Comparison of ENCODE assay signal across 9 cellular contexts in genomic region chr16:67537636-67538591, GRCh38. TPM values are rescaled to one million over a fixed set of nuclear protein-coding genes. Genes with fewer than 3 reads are reported as not detected.
DNase-seq lines count a peak whose midpoint lies in the region; ATAC-seq lines count a peak whose summit lies in the region.
"Had no signal": no experiment of that assay in that cellular context is flagged by ENCODE, and none has a peak within 500 bp of the region (broad histone marks: within the 10 kb centered on the region; RNA-seq: fewer than 3 reads in every experiment).

No MANE protein-coding gene starts in this region.

- H2BK15ac ChIP-seq in mesendoderm (replicated peaks; ENCODE audit: low read depth) = no peak overlapping the region

- intact Hi-C loops in CD4-positive, alpha-beta memory T cell (cut with micrococcal nuclease) = loop anchor here (2.0 kb wide), 1 partner anchor 17 kb away; no protein-coding TSS in a partner anchor
- intact Hi-C loops in activated CD4-positive, alpha-beta T cell treated with anti-CD3 and anti-CD28 coated beads, Interleukin-2, amount 10 ng/mL, durations not matched to agents 24 days and 14 days (cut with micrococcal nuclease) = loop anchor here (1.0 kb wide), 1 partner anchor 17 kb away; no protein-coding TSS in a partner anchor

- no peaks in the 10 kb centered on the region for H3K9me3 Mint-ChIP-seq in CD4-positive, alpha-beta memory T cell
- H3K9me3 Mint-ChIP-seq in activated CD4-positive, alpha-beta T cell treated with anti-CD3 and anti-CD28 coated beads, Interleukin-2, amount 10 ng/mL, durations not matched to agents 24 days and 14 days = no peaks in the 10 kb centered on the region

- peak; percentile 43 for ATAC-seq in HG02763 (IDR thresholded peaks at IDR 0.05; ENCODE audit: unreplicated experiment)
- ATAC-seq in stimulated activated naive CD8-positive, alpha-beta T cell treated with anti-CD3 and anti-CD28 coated beads, Interleukin-15, Interleukin-2, amounts not matched to agents 100 U/mL and 50 U/mL, for 24 hours = peak; percentile 15
- ATAC-seq: HCT116 had no signal

- POLR2A ChIA-PET in CD4-positive, alpha-beta memory T cell (lab: Charles Lee; ENCODE audit: partially characterized antibody) = interaction anchor here (0.8 to 20.3 kb wide), 15 partner anchors 9 to 462 kb away, joined by 3 to 706 read pairs (median 10); partner anchors contain the start of genes ACD, ATP6V0D1, C16orf86 and CARMIL2

- H3K23ac ChIP-seq in mesendoderm (ENCODE audit: low read length) = no peak overlapping the region

- H2BK120ac ChIP-seq in mesendoderm (ENCODE audit: low read depth, low read length) = no peak overlapping the region

- WGBS in mesendoderm (ENCODE audit: extremely low coverage, insufficient coverage, low lambda C conversion rate) = no CpG with 5 or more reads among the region's 97 CpGs

- H4K8ac ChIP-seq in mesendoderm (ENCODE audit: low read depth, low read length) = no peak overlapping the region

- H3K18ac ChIP-seq in mesendoderm (ENCODE audit: low read length) = peak overlapping the region; percentile 91

- no peaks in the 10 kb centered on the region for H3K27me3 Mint-ChIP-seq in CD4-positive, alpha-beta memory T cell
- H3K27me3 Mint-ChIP-seq in activated CD4-positive, alpha-beta T cell treated with anti-CD3 and anti-CD28 coated beads, Interleukin-2, amount 10 ng/mL, durations not matched to agents 24 days and 14 days = peaks cover 25% of the 10 kb centered on the region

- peak overlapping the region; percentile 71 for H3K9ac ChIP-seq in mesendoderm (ENCODE audit: low read length)

- H3K4ac ChIP-seq in mesendoderm (ENCODE audit: low read depth, low read length) = peak overlapping the region; percentile 28

- peak overlapping the region; percentile 84 for H3K27ac ChIP-seq in CD4-positive, alpha-beta memory T cell (ENCODE audit: low read depth, low read length)
- no peak overlapping the region for H3K27ac ChIP-seq in mesendoderm (ENCODE audit: low read depth, low read length)

- peak overlapping the region; percentile 91 for H3K4me2 ChIP-seq in mesendoderm (ENCODE audit: low read length)

- no peaks in the 10 kb centered on the region for H3K79me2 ChIP-seq in mesendoderm (ENCODE audit: control insufficient read depth, insufficient read depth, low read length)

- CTCF ChIA-PET in CD4-positive, alpha-beta memory T cell (lab: Charles Lee; ENCODE audit: partially characterized antibody) = interaction anchor here (0.7 to 11.4 kb wide), 13 partner anchors 9 to 278 kb away, joined by 3 to 125 read pairs (median 4); partner anchors contain the start of genes ATP6V0D1, CARMIL2 and CTCF

- H3K36me3 Mint-ChIP-seq in CD4-positive, alpha-beta memory T cell = peaks cover 14 to 22% of the 10 kb centered on the region in 2 donors
- H3K36me3 Mint-ChIP-seq in activated CD4-positive, alpha-beta T cell treated with anti-CD3 and anti-CD28 coated beads, Interleukin-2, amount 10 ng/mL, durations not matched to agents 24 days and 14 days (ENCODE audit: low read depth) = peaks cover 24% of the 10 kb centered on the region

- H3K27ac Mint-ChIP-seq in CD4-positive, alpha-beta memory T cell = peak overlapping the region; percentile 27 to 92 (median 75)
- no peak overlapping the region for H3K27ac Mint-ChIP-seq in activated CD4-positive, alpha-beta T cell treated with anti-CD3 and anti-CD28 coated beads, Interleukin-2, amount 10 ng/mL, durations not matched to agents 24 days and 14 days

- H3K79me1 ChIP-seq in mesendoderm (ENCODE audit: low read length) = no peaks in the 10 kb centered on the region

- H3K4me3 ChIP-seq in CD4-positive, alpha-beta memory T cell (ENCODE audit: low read length in 2 of 2) = peak overlapping the region; percentile 42 to 72
- peak overlapping the region; percentile 36 for H3K4me3 ChIP-seq in mesendoderm (ENCODE audit: low read length)

- peak; percentile 65 to 81 (median 69) for DNase-seq in CD4-positive, alpha-beta memory T cell
- peak; percentile 91 for DNase-seq in activated CD4-positive, alpha-beta T cell treated with anti-CD3 and anti-CD28 coated beads, Interleukin-2, amount 10 ng/mL, durations not matched to agents 24 days and 14 days
- peak; percentile 63 for DNase-seq in effector CD8-positive, alpha-beta T cell (lab: John Stamatoyannopoulos, UW)
- peak; percentile 45 for DNase-seq in mesendoderm
- DNase-seq in stimulated activated naive CD8-positive, alpha-beta T cell treated with anti-CD3 and anti-CD28 coated beads, Interleukin-15, Interleukin-2, amounts not matched to agents 100 U/mL and 50 U/mL, for 24 hours = peak; percentile 57
- no peak for DNase-seq in NCI-H510A (lab: John Stamatoyannopoulos, UW)
- no peak for DNase-seq in DMS153 (lab: John Stamatoyannopoulos, UW)

- H3K4me1 Mint-ChIP-seq in CD4-positive, alpha-beta memory T cell = peaks cover 22 to 61% (median 41%) of the 10 kb centered on the region in 4 donors
- peaks cover 35% of the 10 kb centered on the region for H3K4me1 Mint-ChIP-seq in activated CD4-positive, alpha-beta T cell treated with anti-CD3 and anti-CD28 coated beads, Interleukin-2, amount 10 ng/mL, durations not matched to agents 24 days and 14 days

- H3K4me1 ChIP-seq in CD4-positive, alpha-beta memory T cell (ENCODE audit: insufficient read depth, low read length) = peaks cover 33% of the 10 kb centered on the region
- H3K4me1 ChIP-seq in mesendoderm (ENCODE audit: control insufficient read depth, low read depth, low read length) = no peaks in the 10 kb centered on the region

- no peaks in the 10 kb centered on the region for H3K27me3 ChIP-seq in CD4-positive, alpha-beta memory T cell (ENCODE audit: insufficient read depth, low read length)
- H3K27me3 ChIP-seq in mesendoderm (ENCODE audit: insufficient read depth, low read length, poor library complexity) = peaks cover 12% of the 10 kb centered on the region

- H3K56ac ChIP-seq in mesendoderm (ENCODE audit: low read length) = peak overlapping the region; percentile 83

- no peaks in the 10 kb centered on the region for H3K36me3 ChIP-seq in CD4-positive, alpha-beta memory T cell (ENCODE audit: insufficient read depth, low read length)
- H3K36me3 ChIP-seq in mesendoderm (ENCODE audit: control insufficient read depth, insufficient read depth, low read length) = no peaks in the 10 kb centered on the region

- H2BK5ac ChIP-seq in mesendoderm (ENCODE audit: low read length) = no peak overlapping the region

- no peak overlapping the region for H4K5ac ChIP-seq in mesendoderm (ENCODE audit: low read length)

- no peak overlapping the region for H2AK5ac ChIP-seq in mesendoderm (ENCODE audit: low read length)

- peak overlapping the region; percentile 81 to 90 (median 85) for H3K4me3 Mint-ChIP-seq in CD4-positive, alpha-beta memory T cell
- H3K4me3 Mint-ChIP-seq in activated CD4-positive, alpha-beta T cell treated with anti-CD3 and anti-CD28 coated beads, Interleukin-2, amount 10 ng/mL, durations not matched to agents 24 days and 14 days = peak overlapping the region; percentile 80

- no peaks in the 10 kb centered on the region for H3K9me3 ChIP-seq in CD4-positive, alpha-beta memory T cell (ENCODE audit: control insufficient read depth in 1 of 2, low read length in 2 of 2)

RNA-seq across cellular contexts. Expression of gene RIPOR1, which starts 9.3 kb away (rescaled TPM):
- 10 to 100 TPM; 46.8 to 53.8 TPM for total RNA-seq in CD4-positive, alpha-beta memory T cell
- 1 to 10 TPM in 1 of 2 donors, under 1 TPM in 1; 0.75 to 7.1 TPM for polyA plus RNA-seq in CD4-positive, alpha-beta memory T cell
- total RNA-seq in activated CD4-positive, alpha-beta T cell treated with anti-CD3 and anti-CD28 coated beads, Interleukin-2, amount 10 ng/mL, durations not matched to agents 24 days and 14 days = 23.3 and 27.7 TPM in 2 replicates
- polyA plus RNA-seq in mesendoderm (2013, experiment 1 of 2) = 5.0 TPM
- 4.7 TPM for polyA plus RNA-seq in mesendoderm (2013, experiment 2 of 2)

RNA-seq across cellular contexts. Expression of gene CTCF, which starts 24.4 kb away (rescaled TPM):
- 10 to 100 TPM; 69.8 to 72.5 TPM for total RNA-seq in CD4-positive, alpha-beta memory T cell
- 10 to 100 TPM; 26.5 to 85.7 TPM for polyA plus RNA-seq in CD4-positive, alpha-beta memory T cell
- total RNA-seq in activated CD4-positive, alpha-beta T cell treated with anti-CD3 and anti-CD28 coated beads, Interleukin-2, amount 10 ng/mL, durations not matched to agents 24 days and 14 days = 60.2 and 62.5 TPM in 2 replicates
- polyA plus RNA-seq in mesendoderm (2013, experiment 1 of 2) = 65.6 TPM
- 66.3 TPM for polyA plus RNA-seq in mesendoderm (2013, experiment 2 of 2)

RNA-seq across cellular contexts. Expression of gene AGRP, which starts 54.6 kb away (rescaled TPM):
- total RNA-seq in CD4-positive, alpha-beta memory T cell = not detected
- not detected for polyA plus RNA-seq in CD4-positive, alpha-beta memory T cell
- total RNA-seq in activated CD4-positive, alpha-beta T cell treated with anti-CD3 and anti-CD28 coated beads, Interleukin-2, amount 10 ng/mL, durations not matched to agents 24 days and 14 days = not detected in 2 replicates
- polyA plus RNA-seq in mesendoderm (2013, experiment 1 of 2) = not detected
- polyA plus RNA-seq in mesendoderm (2013, experiment 2 of 2) = not detected

RNA-seq across cellular contexts. Expression of gene ATP6V0D1, which starts 57.0 kb away (rescaled TPM):
- 10 to 100 TPM; 42.8 to 49.0 TPM for total RNA-seq in CD4-positive, alpha-beta memory T cell
- 100 to 1,000 TPM in 1 of 2 donors, 10 to 100 TPM in 1; 92.8 to 133 TPM for polyA plus RNA-seq in CD4-positive, alpha-beta memory T cell
- total RNA-seq in activated CD4-positive, alpha-beta T cell treated with anti-CD3 and anti-CD28 coated beads, Interleukin-2, amount 10 ng/mL, durations not matched to agents 24 days and 14 days = 30.9 and 31.8 TPM in 2 replicates
- 37.4 TPM for polyA plus RNA-seq in mesendoderm (2013, experiment 1 of 2)
- 38.6 TPM for polyA plus RNA-seq in mesendoderm (2013, experiment 2 of 2)

Comparison
In these comparisons a context has a peak if more than half of its experiments do, and no peak if none do; other contexts are left out.
1. DNase-seq: peak in CD4-positive, alpha-beta memory T cell (5 of 5), activated CD4-positive, alpha-beta T cell treated with anti-CD3 and anti-CD28 coated beads, Interleukin-2, amount 10 ng/mL, durations not matched to agents 24 days and 14 days (single experiment), effector CD8-positive, alpha-beta T cell (single experiment), mesendoderm (single experiment) and stimulated activated naive CD8-positive, alpha-beta T cell treated with anti-CD3 and anti-CD28 coated beads, Interleukin-15, Interleukin-2, amounts not matched to agents 100 U/mL and 50 U/mL, for 24 hours (single experiment); none in NCI-H510A (single experiment) and DMS153 (single experiment).